Comparison of ENCODE assay signal across 7 cellular contexts in genomic region chr3:127674099-127674792, GRCh38. TPM values are rescaled to one million over a fixed set of nuclear protein-coding genes. Genes with fewer than 3 reads are reported as not detected.
A peak's percentile ranks its signal among the peaks of the same experiment; 100 is the strongest.
DNase-seq lines count a peak whose midpoint lies in the region; ATAC-seq, FAIRE-seq and TF ChIP-seq lines count a peak whose summit lies in the region.

No MANE protein-coding gene starts in this region.

- no peaks in the 10 kb centered on the region for H3K27me3 Mint-ChIP-seq in activated naive CD8-positive, alpha-beta T cell treated with anti-CD3 and anti-CD28 coated beads, Interleukin-2, amount 50 U/mL, for 24 hours
- no peaks in the 10 kb centered on the region for H3K27me3 Mint-ChIP-seq in stimulated activated naive CD8-positive, alpha-beta T cell treated with anti-CD3 and anti-CD28 coated beads, Interleukin-15, Interleukin-2, amounts not matched to agents 100 ng/mL and 50 ng/mL, for 24 hours

- peak overlapping the region; percentile 80 for H3K4me3 Mint-ChIP-seq in activated naive CD8-positive, alpha-beta T cell treated with anti-CD3 and anti-CD28 coated beads, Interleukin-2, amount 50 U/mL, for 24 hours
- H3K4me3 Mint-ChIP-seq in stimulated activated naive CD8-positive, alpha-beta T cell treated with anti-CD3 and anti-CD28 coated beads, Interleukin-15, Interleukin-2, amounts not matched to agents 100 ng/mL and 50 ng/mL, for 24 hours = peak overlapping the region; percentile 81

- H3K4me3 ChIP-seq in Karpas-422 (ENCODE audit: low read length) = peak overlapping the region; percentile 90
- peak overlapping the region in 2 of 3 donors; percentile 9 to 95 for H3K4me3 ChIP-seq in liver (ENCODE audit: low read depth in 1 of 3, low read length in 3 of 3)
- peak overlapping the region in 1 of 2 donors; percentile 85 for H3K4me3 ChIP-seq in small intestine (ENCODE audit: low read depth in 1 of 2, low read length in 2 of 2)

- peaks cover 19% of the 10 kb centered on the region for H3K4me1 Mint-ChIP-seq in activated naive CD8-positive, alpha-beta T cell treated with anti-CD3 and anti-CD28 coated beads, Interleukin-2, amount 50 U/mL, for 24 hours
- peaks cover 28% of the 10 kb centered on the region for H3K4me1 Mint-ChIP-seq in stimulated activated naive CD8-positive, alpha-beta T cell treated with anti-CD3 and anti-CD28 coated beads, Interleukin-15, Interleukin-2, amounts not matched to agents 100 ng/mL and 50 ng/mL, for 24 hours (ENCODE audit: low read depth)

- peaks cover 9% of the 10 kb centered on the region for H3K79me2 ChIP-seq in Karpas-422 (ENCODE audit: low read length)

- no peak for ATAC-seq in activated naive CD8-positive, alpha-beta T cell treated with anti-CD3 and anti-CD28 coated beads, Interleukin-2, amount 50 U/mL, for 24 hours
- ATAC-seq in HG03521 (IDR thresholded peaks at IDR 0.05; ENCODE audit: unreplicated experiment) = no peak

- peak overlapping the region; percentile 59 for H3K27ac ChIP-seq in Karpas-422 (ENCODE audit: low read length)
- no peak overlapping the region for H3K27ac ChIP-seq in liver (ENCODE audit: low read depth in 1 of 2, low read length in 2 of 2)
- H3K27ac ChIP-seq in small intestine (ENCODE audit: low read depth in 1 of 2, low read length in 1 of 2) = no peak overlapping the region

- no peak for FAIRE-seq in small intestine (lab: Jason Lieb, UNC)

- H3K36me3 Mint-ChIP-seq in activated naive CD8-positive, alpha-beta T cell treated with anti-CD3 and anti-CD28 coated beads, Interleukin-2, amount 50 U/mL, for 24 hours (ENCODE audit: low read depth) = no peaks in the 10 kb centered on the region
- H3K36me3 Mint-ChIP-seq in stimulated activated naive CD8-positive, alpha-beta T cell treated with anti-CD3 and anti-CD28 coated beads, Interleukin-15, Interleukin-2, amounts not matched to agents 100 ng/mL and 50 ng/mL, for 24 hours (ENCODE audit: low read depth) = no peaks in the 10 kb centered on the region

- WGBS in liver = 90% methylated on average over 18 of the region's 18 CpGs
- WGBS in small intestine, 3 donors = 69 to 78% (median 74%) methylated on average over 18 of the region's 18 CpGs

- no peak for TF ChIP-seq RAD21 in liver (IDR thresholded peaks at IDR 0.05)

- H3K4me1 ChIP-seq in Karpas-422 (ENCODE audit: low read length) (peaks cover 27% of the 10 kb centered on the region), liver (ENCODE audit: control insufficient read depth in 4 of 4, insufficient read depth in 4 of 4, low read length in 3 of 4) (peaks cover 5 to 14% (median 8%) of the 10 kb centered on the region in 4 donors), small intestine (ENCODE audit: control insufficient read depth in 2 of 2, insufficient read depth in 1 of 2, low read depth in 1 of 2, low read length in 1 of 2) (no peaks in the 10 kb centered on the region)

- no peak for DNase-seq in Karpas-422
- no peak for DNase-seq in activated naive CD8-positive, alpha-beta T cell treated with anti-CD3 and anti-CD28 coated beads, Interleukin-2, amount 50 U/mL, for 24 hours
- DNase-seq in small intestine = no peak
- DNase-seq in NAMALWA (ENCODE audit: low spot score) = no peak

- no peaks in the 10 kb centered on the region for H3K27me3 ChIP-seq in Karpas-422 (ENCODE audit: low read length)
- no peaks in the 10 kb centered on the region for H3K27me3 ChIP-seq in liver (ENCODE audit: control insufficient read depth in 4 of 4, insufficient read depth in 4 of 4, low read length in 3 of 4)
- no peaks in the 10 kb centered on the region for H3K27me3 ChIP-seq in small intestine (ENCODE audit: control insufficient read depth in 2 of 2, insufficient read depth in 2 of 2, low read length in 2 of 2)

- H3K4me2 ChIP-seq in Karpas-422 (ENCODE audit: low read depth, low read length, poor library complexity, severe bottlenecking) = peak overlapping the region; percentile 91

- H3K36me3 ChIP-seq in Karpas-422 (ENCODE audit: insufficient read depth, low read length) (no peaks in the 10 kb centered on the region), liver (ENCODE audit: control insufficient read depth in 4 of 4, insufficient read depth in 3 of 4, low read depth in 1 of 4, low read length in 3 of 4) (peaks cover 0 to 20% (median 4%) of the 10 kb centered on the region in 4 donors), small intestine (ENCODE audit: control insufficient read depth in 2 of 2, insufficient read depth in 2 of 2, low read length in 2 of 2) (no peaks in the 10 kb centered on the region)

- H3K9ac ChIP-seq in Karpas-422 (ENCODE audit: low read length) = peak overlapping the region; percentile 84
- H3K9ac ChIP-seq in liver (ENCODE audit: low read depth in 1 of 2, low read length in 2 of 2) = no peak overlapping the region

- no peak overlapping the region for H3K27ac Mint-ChIP-seq in activated naive CD8-positive, alpha-beta T cell treated with anti-CD3 and anti-CD28 coated beads, Interleukin-2, amount 50 U/mL, for 24 hours
- peak overlapping the region; percentile 77 for H3K27ac Mint-ChIP-seq in stimulated activated naive CD8-positive, alpha-beta T cell treated with anti-CD3 and anti-CD28 coated beads, Interleukin-15, Interleukin-2, amounts not matched to agents 100 ng/mL and 50 ng/mL, for 24 hours

- no peaks in the 10 kb centered on the region for H3K9me3 ChIP-seq in Karpas-422 (ENCODE audit: low read length)
- H3K9me3 ChIP-seq in liver (ENCODE audit: control insufficient read depth in 4 of 4, low read length in 3 of 4) = no peaks in the 10 kb centered on the region
- H3K9me3 ChIP-seq in small intestine (ENCODE audit: control insufficient read depth, low read depth) = no peaks in the 10 kb centered on the region

- H3K9me3 Mint-ChIP-seq in activated naive CD8-positive, alpha-beta T cell treated with anti-CD3 and anti-CD28 coated beads, Interleukin-2, amount 50 U/mL, for 24 hours = no peaks in the 10 kb centered on the region
- H3K9me3 Mint-ChIP-seq in stimulated activated naive CD8-positive, alpha-beta T cell treated with anti-CD3 and anti-CD28 coated beads, Interleukin-15, Interleukin-2, amounts not matched to agents 100 ng/mL and 50 ng/mL, for 24 hours = no peaks in the 10 kb centered on the region

- no peak overlapping the region for H2AFZ ChIP-seq in Karpas-422 (ENCODE audit: low read length)

- no peaks in the 10 kb centered on the region for H4K20me1 ChIP-seq in Karpas-422 (ENCODE audit: insufficient read depth, low read depth, low read length)

- no peak for TF ChIP-seq CTCF in liver (IDR thresholded peaks at IDR 0.05; ENCODE audit: low read depth, low read length, missing input control)

- H3K9me2 ChIP-seq in Karpas-422 (replicated peaks; ENCODE audit: insufficient read depth, low read length) = no peaks in the 10 kb centered on the region

TF ChIP-seq in liver, 16 proteins besides CTCF, POLR2A, EP300 and RAD21 (continues in another document):
- TF ChIP-seq FOXA2 (IDR thresholded peaks at IDR 0.05) = no peak
- no peak for TF ChIP-seq REST (IDR thresholded peaks at IDR 0.05)
- no peak for TF ChIP-seq ZBTB33 (IDR thresholded peaks at IDR 0.05)
- no peak for TF ChIP-seq NR2F2 (IDR thresholded peaks at IDR 0.05)
- no peak for TF ChIP-seq HNF4A (conservative IDR thresholded peaks at IDR 0.05)
- TF ChIP-seq MAX (IDR thresholded peaks at IDR 0.05) = no peak

RNA-seq across cellular contexts. Expression of gene ABTB1, which starts 1.5 kb away (rescaled TPM):
- total RNA-seq in Karpas-422 (2014; rRNA removed; shearing (Covaris generic); ENCODE audit: low replicate concordance) = 20.1 and 25.5 TPM in 2 replicates
- 1 to 10 TPM; 9.7 to 9.8 TPM for total RNA-seq in liver
- 10 to 100 TPM; 12.1 to 14.1 TPM for polyA plus RNA-seq in liver
- polyA plus RNA-seq in small intestine = 10 to 100 TPM; 22.7 to 49.4 (median 37.6) TPM

RNA-seq across cellular contexts. Expression of gene PODXL2, which starts 45.3 kb away (rescaled TPM):
- 30.9 and 62.1 TPM in 2 replicates for total RNA-seq in Karpas-422 (2014; rRNA removed; shearing (Covaris generic); ENCODE audit: low replicate concordance)
- 1 to 10 TPM in 1 of 2 donors, under 1 TPM in 1; 0.67 to 1.4 TPM for total RNA-seq in liver
- polyA plus RNA-seq in liver = 1 to 10 TPM in 1 of 2 donors, under 1 TPM in 1; 0.47 to 1.1 TPM
- 10 to 100 TPM in 1 of 3 donors, 1 to 10 TPM in 2; 1.6 to 17.0 (median 3.8) TPM for polyA plus RNA-seq in small intestine

Comparison
In these comparisons a context has a peak if more than half of its experiments do, and no peak if none do; other contexts are left out.
1. RNA of gene PODXL2, which starts 45.3 kb away (total RNA-seq): 30.9 to 62.1 TPM in Karpas-422; 0.67 to 1.4 TPM in liver; every median in the first group is over 10 times any median in the second.